ENCODE assay signal across 16 cellular contexts in genomic region chr22:28021116-28021997, GRCh38.
DNase-seq lines count a peak whose midpoint lies in the region; ATAC-seq and TF ChIP-seq lines count a peak whose summit lies in the region.
"Had no signal": no experiment of that assay in that cellular context is flagged by ENCODE, and none has a peak within 500 bp of the region (broad histone marks: within the 10 kb centered on the region; RNA-seq: fewer than 3 reads in every experiment).

No MANE protein-coding gene starts in this region.

- 86 to 88% methylated on average over 11 to 15 of the region's 15 CpGs for WGBS in testis, 2 donors

- CTCF ChIA-PET in activated CD4-positive, alpha-beta T cell treated with anti-CD3 and anti-CD28 coated beads, Interleukin-2, amount 10 ng/mL, durations not matched to agents 7 days and 5 days (lab: Charles Lee) = no interaction called here

- H3K36me3 Mint-ChIP-seq in chondrocyte (ENCODE audit: low read depth) = peaks cover 2% of the 10 kb centered on the region
- H3K36me3 Mint-ChIP-seq in nephron progenitor cell (ENCODE audit: low read depth) = peaks cover 5% of the 10 kb centered on the region
- H3K36me3 Mint-ChIP-seq in activated T-helper 2 cell treated with anti-CD3 and anti-CD28 coated beads, Interferon-gamma antibody, Interleukin-2, Interleukin-4, amounts not matched to agents 10 μg/mL and 5 μg/mL and 100 μg/mL, durations not matched to agents 14 hours and 24 hours and 36 hours (ENCODE audit: low read depth) = no peaks in the 10 kb centered on the region
- H3K36me3 Mint-ChIP-seq in activated CD4-positive, alpha-beta T cell treated with anti-CD3 and anti-CD28 coated beads, Interleukin-2, amount 10 ng/mL, durations not matched to agents 7 days and 5 days (ENCODE audit: low read depth) = no peaks in the 10 kb centered on the region
- H3K36me3 Mint-ChIP-seq: activated naive CD4-positive, alpha-beta T cell treated with anti-CD3 and anti-CD28 coated beads, Interleukin-2, amount 50 U/mL, for 72 hours; CD8-positive, alpha-beta memory T cell had no signal

- no peak overlapping the region for H3K27ac ChIP-seq in testis
- H3K27ac ChIP-seq: KMS-11, thoracic aorta had no signal

- H3K27me3 ChIP-seq in testis = no peaks in the 10 kb centered on the region

- no peaks in the 10 kb centered on the region for H3K27me3 Mint-ChIP-seq in chondrocyte (ENCODE audit: low read depth)
- peaks cover 11% of the 10 kb centered on the region for H3K27me3 Mint-ChIP-seq in nephron progenitor cell (ENCODE audit: low read depth, poor library complexity)
- H3K27me3 Mint-ChIP-seq in activated T-helper 2 cell treated with anti-CD3 and anti-CD28 coated beads, Interferon-gamma antibody, Interleukin-2, Interleukin-4, amounts not matched to agents 10 μg/mL and 5 μg/mL and 100 μg/mL, durations not matched to agents 14 hours and 24 hours and 36 hours (ENCODE audit: low read depth) = no peaks in the 10 kb centered on the region
- H3K27me3 Mint-ChIP-seq in activated CD4-positive, alpha-beta T cell treated with anti-CD3 and anti-CD28 coated beads, Interleukin-2, amount 10 ng/mL, durations not matched to agents 7 days and 5 days = no peaks in the 10 kb centered on the region

- intact Hi-C loops in testis (cut with DNase I; ENCODE audit: low total_unique reads) = loop anchor here (5.0 kb wide), 1 partner anchor 571 kb away; no protein-coding TSS in a partner anchor
- intact Hi-C loops in activated T-helper 2 cell treated with anti-CD3 and anti-CD28 coated beads, Interferon-gamma antibody, Interleukin-2, Interleukin-4, amounts not matched to agents 10 μg/mL and 5 μg/mL and 100 μg/mL, durations not matched to agents 14 hours and 24 hours and 36 hours (cut with micrococcal nuclease) = loop anchor here (2.0 kb wide), 2 partner anchors 421 to 573 kb away; no protein-coding TSS in a partner anchor

- H3K9me3 Mint-ChIP-seq in chondrocyte (ENCODE audit: low read depth) (no peaks in the 10 kb centered on the region), nephron progenitor cell (no peaks in the 10 kb centered on the region)
- H3K9me3 Mint-ChIP-seq in activated T-helper 2 cell treated with anti-CD3 and anti-CD28 coated beads, Interferon-gamma antibody, Interleukin-2, Interleukin-4, amounts not matched to agents 10 μg/mL and 5 μg/mL and 100 μg/mL, durations not matched to agents 14 hours and 24 hours and 36 hours = no peaks in the 10 kb centered on the region
- no peaks in the 10 kb centered on the region for H3K9me3 Mint-ChIP-seq in activated CD4-positive, alpha-beta T cell treated with anti-CD3 and anti-CD28 coated beads, Interleukin-2, amount 10 ng/mL, durations not matched to agents 7 days and 5 days
- H3K9me3 Mint-ChIP-seq: activated naive CD4-positive, alpha-beta T cell treated with anti-CD3 and anti-CD28 coated beads, Interleukin-2, amount 50 U/mL, for 72 hours; CD8-positive, alpha-beta memory T cell had no signal

- no peak overlapping the region for H3K4me3 ChIP-seq in testis
- H3K4me3 ChIP-seq: GM12878, thoracic aorta had no signal

- peaks cover 10% of the 10 kb centered on the region for H3K4me1 ChIP-seq in testis

- TF ChIP-seq POLR2A in testis (IDR thresholded peaks at IDR 0.05) = no peak

- DNase-seq in activated effector memory CD4-positive, alpha-beta T cell treated with anti-CD3 and anti-CD28 coated beads, Interleukin-2, amount 50 U/mL, for 16 hours = peak; percentile 38
- DNase-seq in activated effector memory CD4-positive, alpha-beta T cell treated with Interleukin-2 at 50 U/mL for 16 hours = no peak
- DNase-seq in chondrocyte (ENCODE audit: low spot score) (peak; percentile 54), nephron progenitor cell (no peak), testis (peak; percentile 12)
- DNase-seq in activated T-helper 2 cell treated with anti-CD3 and anti-CD28 coated beads, Interferon-gamma antibody, Interleukin-2, Interleukin-4, amounts not matched to agents 10 μg/mL and 5 μg/mL and 100 μg/mL, durations not matched to agents 14 hours and 24 hours and 36 hours (ENCODE audit: low spot score) = no peak
- DNase-seq in activated CD4-positive, alpha-beta T cell treated with anti-CD3 and anti-CD28 coated beads, Interleukin-2, amount 10 ng/mL, durations not matched to agents 7 days and 5 days = no peak
- DNase-seq: caudate nucleus; CD8-positive, alpha-beta memory T cell; NCI-H1105; NCI-H226 had no signal

- H3K27ac Mint-ChIP-seq in chondrocyte (ENCODE audit: unreplicated experiment) = peak overlapping the region; percentile 65
- peak overlapping the region; percentile 59 for H3K27ac Mint-ChIP-seq in nephron progenitor cell
- no peak overlapping the region for H3K27ac Mint-ChIP-seq in activated T-helper 2 cell treated with anti-CD3 and anti-CD28 coated beads, Interferon-gamma antibody, Interleukin-2, Interleukin-4, amounts not matched to agents 10 μg/mL and 5 μg/mL and 100 μg/mL, durations not matched to agents 14 hours and 24 hours and 36 hours
- H3K27ac Mint-ChIP-seq in activated CD4-positive, alpha-beta T cell treated with anti-CD3 and anti-CD28 coated beads, Interleukin-2, amount 10 ng/mL, durations not matched to agents 7 days and 5 days = no peak overlapping the region
- H3K27ac Mint-ChIP-seq: CD8-positive, alpha-beta memory T cell had no signal

- H3K36me3 ChIP-seq in testis (ENCODE audit: low read depth, missing control alignments) = no peaks in the 10 kb centered on the region
- H3K36me3 ChIP-seq: thoracic aorta had no signal

- POLR2A ChIA-PET in activated CD4-positive, alpha-beta T cell treated with anti-CD3 and anti-CD28 coated beads, Interleukin-2, amount 10 ng/mL, durations not matched to agents 7 days and 5 days (lab: Charles Lee) = no interaction called here

- ATAC-seq in HG03196 (IDR thresholded peaks at IDR 0.05; ENCODE audit: unreplicated experiment) = no peak
- ATAC-seq: activated naive CD4-positive, alpha-beta T cell treated with anti-CD3 and anti-CD28 coated beads, Interleukin-2, amount 50 U/mL, for 72 hours had no signal

- H3K4me3 Mint-ChIP-seq in chondrocyte (ENCODE audit: unreplicated experiment) (no peak overlapping the region), nephron progenitor cell (peak overlapping the region; percentile 29)
- no peak overlapping the region for H3K4me3 Mint-ChIP-seq in activated T-helper 2 cell treated with anti-CD3 and anti-CD28 coated beads, Interferon-gamma antibody, Interleukin-2, Interleukin-4, amounts not matched to agents 10 μg/mL and 5 μg/mL and 100 μg/mL, durations not matched to agents 14 hours and 24 hours and 36 hours (ENCODE audit: low read depth)
- H3K4me3 Mint-ChIP-seq in activated CD4-positive, alpha-beta T cell treated with anti-CD3 and anti-CD28 coated beads, Interleukin-2, amount 10 ng/mL, durations not matched to agents 7 days and 5 days = no peak overlapping the region
- H3K4me3 Mint-ChIP-seq: CD8-positive, alpha-beta memory T cell had no signal

- TF ChIP-seq CTCF in chondrocyte (IDR thresholded peaks at IDR 0.05) (no peak), nephron progenitor cell (IDR thresholded peaks at IDR 0.05) (no peak), testis (IDR thresholded peaks at IDR 0.05) (no peak)

- H3K9me3 ChIP-seq in testis = no peaks in the 10 kb centered on the region
- H3K9me3 ChIP-seq: thoracic aorta had no signal

- H3K4me1 Mint-ChIP-seq in chondrocyte (ENCODE audit: low read depth) (peaks cover 12% of the 10 kb centered on the region), nephron progenitor cell (peaks cover 83% of the 10 kb centered on the region)
- H3K4me1 Mint-ChIP-seq in activated T-helper 2 cell treated with anti-CD3 and anti-CD28 coated beads, Interferon-gamma antibody, Interleukin-2, Interleukin-4, amounts not matched to agents 10 μg/mL and 5 μg/mL and 100 μg/mL, durations not matched to agents 14 hours and 24 hours and 36 hours (ENCODE audit: low read depth) = no peaks in the 10 kb centered on the region
- H3K4me1 Mint-ChIP-seq in activated CD4-positive, alpha-beta T cell treated with anti-CD3 and anti-CD28 coated beads, Interleukin-2, amount 10 ng/mL, durations not matched to agents 7 days and 5 days = peaks cover 3% of the 10 kb centered on the region
- H3K4me1 Mint-ChIP-seq: CD8-positive, alpha-beta memory T cell had no signal

Comparison
In these comparisons a context has a peak if more than half of its experiments do, and no peak if none do; other contexts are left out.
1. DNase-seq: peak in activated effector memory CD4-positive, alpha-beta T cell treated with anti-CD3 and anti-CD28 coated beads, Interleukin-2, amount 50 U/mL, for 16 hours (single experiment), chondrocyte (single experiment) and testis (single experiment); none in activated effector memory CD4-positive, alpha-beta T cell treated with Interleukin-2 at 50 U/mL for 16 hours (single experiment), nephron progenitor cell (single experiment), activated T-helper 2 cell treated with anti-CD3 and anti-CD28 coated beads, Interferon-gamma antibody, Interleukin-2, Interleukin-4, amounts not matched to agents 10 μg/mL and 5 μg/mL and 100 μg/mL, durations not matched to agents 14 hours and 24 hours and 36 hours (single experiment) and activated CD4-positive, alpha-beta T cell treated with anti-CD3 and anti-CD28 coated beads, Interleukin-2, amount 10 ng/mL, durations not matched to agents 7 days and 5 days (single experiment).
2. H3K27ac Mint-ChIP-seq: peak in chondrocyte (single experiment) and nephron progenitor cell (single experiment); none in activated T-helper 2 cell treated with anti-CD3 and anti-CD28 coated beads, Interferon-gamma antibody, Interleukin-2, Interleukin-4, amounts not matched to agents 10 μg/mL and 5 μg/mL and 100 μg/mL, durations not matched to agents 14 hours and 24 hours and 36 hours (single experiment) and activated CD4-positive, alpha-beta T cell treated with anti-CD3 and anti-CD28 coated beads, Interleukin-2, amount 10 ng/mL, durations not matched to agents 7 days and 5 days (single experiment).